ENCODE assay signal across 8 cellular contexts in genomic region chr4:119470737-119471063, GRCh38.
A peak's percentile ranks its signal among the peaks of the same experiment; 100 is the strongest.
DNase-seq lines count a peak whose midpoint lies in the region; ATAC-seq, FAIRE-seq and TF ChIP-seq lines count a peak whose summit lies in the region.
"Not testable (repeated sequence)": the region's sequence is repeated elsewhere in the genome, so short reads cannot be mapped to it uniquely, and the experiment has no call there.

No MANE protein-coding gene starts in this region.

- TF ChIP-seq POLR2A in GM12891 (IDR thresholded peaks at IDR 0.05; ENCODE audit: low read depth, low read length) = not testable (repeated sequence)

- DNase-seq in GM12891 (ENCODE audit: insufficient read length, low spot score) = not testable (repeated sequence)

- ATAC-seq in GM18867 (IDR thresholded peaks at IDR 0.05; ENCODE audit: unreplicated experiment) = peak; percentile 48
- peak; percentile 58 for ATAC-seq in GM19438 (IDR thresholded peaks at IDR 0.05; ENCODE audit: low read depth, unreplicated experiment)
- ATAC-seq in GM21528 (IDR thresholded peaks at IDR 0.05; ENCODE audit: low FRiP score, unreplicated experiment) = peak; percentile 59
- peak; percentile 62 for ATAC-seq in HG02642 (IDR thresholded peaks at IDR 0.05; ENCODE audit: poor library complexity, unreplicated experiment)
- peak; percentile 41 for ATAC-seq in HG03039 (IDR thresholded peaks at IDR 0.05; ENCODE audit: unreplicated experiment)
- peak; percentile 38 for ATAC-seq in HG03342 (IDR thresholded peaks at IDR 0.05; ENCODE audit: unreplicated experiment)
- ATAC-seq in HG03575 (IDR thresholded peaks at IDR 0.05; ENCODE audit: extremely low read depth, insufficient number of reproducible peaks, low FRiP score, unreplicated experiment) = peak; percentile 38

- FAIRE-seq in GM12891 (lab: Jason Lieb, UNC) = peak; percentile 89
